In genomic region chr10:110500515-110500905, GRCh38 we compare ENCODE assay signal across 7 cellular contexts. TPM values are rescaled to one million over a fixed set of nuclear protein-coding genes. Genes with fewer than 3 reads are reported as not detected.
DNase-seq lines count a peak whose midpoint lies in the region; ATAC-seq and TF ChIP-seq lines count a peak whose summit lies in the region.

No MANE protein-coding gene starts in this region.

- TF ChIP-seq CTCF in HEK293 (tag by site-specific recombination; IDR thresholded peaks at IDR 0.05) (no peak), stomach (IDR thresholded peaks at IDR 0.05) (no peak)

- peaks cover 77% of the 10 kb centered on the region for H3K36me3 Mint-ChIP-seq in activated T-helper 1 cell treated with anti-CD3 and anti-CD28 coated beads, Interleukin-12 subunit alpha, Interleukin-12 subunit beta, Interleukin-2, Interleukin-4 antibody, amounts not matched to agents 30 ng/mL and 10 ng/mL and 1 ng/mL, durations not matched to agents 14 hours and 24 hours and 36 hours (ENCODE audit: low read depth)

- TF ChIP-seq EP300 in stomach (IDR thresholded peaks at IDR 0.05), result no peak

- POLR2A ChIA-PET in HEK293 (lab: Yijun Ruan, JAX), result interaction anchor here (1.5 kb wide), 1 partner anchor 146 kb away, joined by 3 read pairs; no protein-coding TSS in a partner anchor

- peaks cover 32% of the 10 kb centered on the region for H3K4me1 ChIP-seq in HEK293 (ENCODE audit: control insufficient read depth, insufficient read depth, low read length)
- H3K4me1 ChIP-seq in stomach, result peaks cover 60 to 89% (median 81%) of the 10 kb centered on the region in 4 donors

- H3K27me3 ChIP-seq in stomach, result peaks cover 0 to 14% (median 7%) of the 10 kb centered on the region in 3 donors

- 61 to 67% (median 67%) methylated on average over 3 of the region's 3 CpGs for WGBS in stomach, 5 donors

- H3K4me3 ChIP-seq in HEK293 (ENCODE audit: low read depth, low read length) (no peak overlapping the region), stomach (peak overlapping the region in 2 of 4 donors; percentile 60 to 76)

- H3K9me3 Mint-ChIP-seq in activated T-helper 1 cell treated with anti-CD3 and anti-CD28 coated beads, Interleukin-12 subunit alpha, Interleukin-12 subunit beta, Interleukin-2, Interleukin-4 antibody, amounts not matched to agents 30 ng/mL and 10 ng/mL and 1 ng/mL, durations not matched to agents 14 hours and 24 hours and 36 hours, result no peaks in the 10 kb centered on the region

- H3K9me3 ChIP-seq in HEK293 (ENCODE audit: control insufficient read depth, insufficient read depth, low read depth, low read length) (no peaks in the 10 kb centered on the region), stomach (no peaks in the 10 kb centered on the region)

- H3K4me3 Mint-ChIP-seq in activated T-helper 1 cell treated with anti-CD3 and anti-CD28 coated beads, Interleukin-12 subunit alpha, Interleukin-12 subunit beta, Interleukin-2, Interleukin-4 antibody, amounts not matched to agents 30 ng/mL and 10 ng/mL and 1 ng/mL, durations not matched to agents 14 hours and 24 hours and 36 hours, result peak overlapping the region; percentile 100

- TF ChIP-seq POLR2A in stomach (IDR thresholded peaks at IDR 0.05), result no peak

- H3K36me3 ChIP-seq in HEK293 (ENCODE audit: control insufficient read depth in 2 of 2, insufficient read depth in 1 of 2, low read length in 2 of 2), result peaks cover 0 to 33% of the 10 kb centered on the region in 2 experiments; a peak in 1 of 3 replicates
- no peaks in the 10 kb centered on the region for H3K36me3 ChIP-seq in stomach

- H3K27me3 Mint-ChIP-seq in activated T-helper 1 cell treated with anti-CD3 and anti-CD28 coated beads, Interleukin-12 subunit alpha, Interleukin-12 subunit beta, Interleukin-2, Interleukin-4 antibody, amounts not matched to agents 30 ng/mL and 10 ng/mL and 1 ng/mL, durations not matched to agents 14 hours and 24 hours and 36 hours (ENCODE audit: insufficient read depth), result no peaks in the 10 kb centered on the region

- H3K27ac Mint-ChIP-seq in activated T-helper 1 cell treated with anti-CD3 and anti-CD28 coated beads, Interleukin-12 subunit alpha, Interleukin-12 subunit beta, Interleukin-2, Interleukin-4 antibody, amounts not matched to agents 30 ng/mL and 10 ng/mL and 1 ng/mL, durations not matched to agents 14 hours and 24 hours and 36 hours, result peak overlapping the region; percentile 97

- no peak for DNase-seq in activated T-helper 1 cell treated with anti-CD3 and anti-CD28 coated beads, Interleukin-12 subunit alpha, Interleukin-12 subunit beta, Interleukin-2, Interleukin-4 antibody, amounts not matched to agents 30 ng/mL and 10 ng/mL and 1 ng/mL, durations not matched to agents 14 hours and 24 hours and 36 hours (ENCODE audit: low spot score)
- no peak for DNase-seq in Right ventricle myocardium superior
- no peak for DNase-seq in stomach
- no peak for DNase-seq in stimulated activated CD4-positive, alpha-beta T cell treated with anti-CD3 and anti-CD28 coated beads, Interleukin-2, amount 100 ng/mL, for 24 hours

- peak; percentile 55 for ATAC-seq in Right ventricle myocardium superior (ENCODE audit: poor library complexity)
- no peak for ATAC-seq in GM19023 (IDR thresholded peaks at IDR 0.05; ENCODE audit: unreplicated experiment)
- no peak for ATAC-seq in HG03520 (IDR thresholded peaks at IDR 0.05; ENCODE audit: unreplicated experiment)

- CTCF ChIA-PET in HEK293 (lab: Yijun Ruan, JAX), result interaction anchor here (0.6 to 3.6 kb wide), 2 partner anchors 128 to 146 kb away, joined by 3 to 25 read pairs; no protein-coding TSS in a partner anchor

- H3K27ac ChIP-seq in HEK293 (ENCODE audit: extremely low read depth, low read depth, low read length), result peak overlapping the region; percentile 18; the same call in 1 of the 2 replicates
- H3K27ac ChIP-seq in stomach, result peak overlapping the region in 4 of 5 donors; percentile 89 to 93 (median 92)

- intact Hi-C loops in activated T-helper 1 cell treated with anti-CD3 and anti-CD28 coated beads, Interleukin-12 subunit alpha, Interleukin-12 subunit beta, Interleukin-2, Interleukin-4 antibody, amounts not matched to agents 30 ng/mL and 10 ng/mL and 1 ng/mL, durations not matched to agents 14 hours and 24 hours and 36 hours (cut with micrococcal nuclease), result loop anchor here (10.0 kb wide), 1 partner anchor 494 kb away; no protein-coding TSS in a partner anchor
- intact Hi-C loops in Right ventricle myocardium superior (cut with DNase I) (no loop called here), stomach (cut with DNase I; ENCODE audit: low total_unique reads) (no loop called here)

- H3K4me1 Mint-ChIP-seq in activated T-helper 1 cell treated with anti-CD3 and anti-CD28 coated beads, Interleukin-12 subunit alpha, Interleukin-12 subunit beta, Interleukin-2, Interleukin-4 antibody, amounts not matched to agents 30 ng/mL and 10 ng/mL and 1 ng/mL, durations not matched to agents 14 hours and 24 hours and 36 hours (ENCODE audit: low read depth), result peaks cover 74% of the 10 kb centered on the region

TF ChIP-seq in HEK293, 187 proteins besides CTCF, POLR2A, EP300 and RAD21:
- TF ChIP-seq OSR2 (tag by site-specific recombination; IDR thresholded peaks at IDR 0.05) (0 out of 2 replicates have a peak, but pooled peaks have one; percentile 35), ZFP3 (tag by site-specific recombination; IDR thresholded peaks at IDR 0.05; ENCODE audit: low read depth) (no peak), ZNF18 (tag by site-specific recombination; IDR thresholded peaks at IDR 0.05) (no peak), ZNF660 (tag by site-specific recombination; IDR thresholded peaks at IDR 0.05) (0 out of 2 replicates have a peak, but pooled peaks have one; percentile 12)
- TF ChIP-seq, protein P1, sequence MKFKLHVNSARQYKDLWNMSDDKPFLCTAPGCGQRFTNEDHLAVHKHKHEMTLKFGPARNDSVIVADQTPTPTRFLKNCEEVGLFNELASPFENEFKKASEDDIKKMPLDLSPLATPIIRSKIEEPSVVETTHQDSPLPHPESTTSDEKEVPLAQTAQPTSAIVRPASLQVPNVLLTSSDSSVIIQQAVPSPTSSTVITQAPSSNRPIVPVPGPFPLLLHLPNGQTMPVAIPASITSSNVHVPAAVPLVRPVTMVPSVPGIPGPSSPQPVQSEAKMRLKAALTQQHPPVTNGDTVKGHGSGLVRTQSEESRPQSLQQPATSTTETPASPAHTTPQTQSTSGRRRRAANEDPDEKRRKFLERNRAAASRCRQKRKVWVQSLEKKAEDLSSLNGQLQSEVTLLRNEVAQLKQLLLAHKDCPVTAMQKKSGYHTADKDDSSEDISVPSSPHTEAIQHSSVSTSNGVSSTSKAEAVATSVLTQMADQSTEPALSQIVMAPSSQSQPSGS (tag by site-specific recombination; IDR thresholded peaks at IDR 0.05; ENCODE audit: low read depth), result no peak

RNA-seq across cellular contexts. Expression of gene DUSP5, which starts 2.8 kb away (rescaled TPM):
- 140 and 141 TPM in 2 replicates for total RNA-seq in activated T-helper 1 cell treated with anti-CD3 and anti-CD28 coated beads, Interleukin-12 subunit alpha, Interleukin-12 subunit beta, Interleukin-2, Interleukin-4 antibody, amounts not matched to agents 30 ng/mL and 10 ng/mL and 1 ng/mL, durations not matched to agents 14 hours and 24 hours and 36 hours
- 6.8 TPM for total RNA-seq in Right ventricle myocardium superior
- 10 to 100 TPM in 3 of 5 donors, 1 to 10 TPM in 1, under 1 TPM in 1; 0.58 to 22.3 (median 10.7) TPM for total RNA-seq in stomach
- polyA plus RNA-seq in stomach, result 10 to 100 TPM in 2 of 3 donors, 1 to 10 TPM in 1; 9.9 to 23.2 (median 10.4) TPM
